8 cellular contexts compared by ENCODE assay signal in genomic region chr1:198158766-198159589, GRCh38. TPM values are rescaled to one million over a fixed set of nuclear protein-coding genes. Genes with fewer than 3 reads are reported as not detected.
DNase-seq lines count a peak whose midpoint lies in the region; ATAC-seq and TF ChIP-seq lines count a peak whose summit lies in the region.

No MANE protein-coding gene starts in this region.

- H3K4me3 ChIP-seq in NB4 (ENCODE audit: low read depth, low read length) (peak overlapping the region; percentile 96), suprapubic skin (peak overlapping the region; percentile 98)

- TF ChIP-seq POLR2A in NB4 (IDR thresholded peaks at IDR 0.05; ENCODE audit: extremely low read depth, insufficient read length) (peak; percentile 91), suprapubic skin (IDR thresholded peaks at IDR 0.05) (peak in 1 of 2 donors; percentile 59)

- no peak for TF ChIP-seq EP300 in suprapubic skin (IDR thresholded peaks at IDR 0.05)

- peak overlapping the region; percentile 100 for H3K27ac ChIP-seq in suprapubic skin

- peaks cover 7% of the 10 kb centered on the region for H3K36me3 Mint-ChIP-seq in activated naive CD4-positive, alpha-beta T cell treated with anti-CD3 and anti-CD28 coated beads for 36 hours (ENCODE audit: low read depth)

- no peaks in the 10 kb centered on the region for H3K27me3 Mint-ChIP-seq in activated naive CD4-positive, alpha-beta T cell treated with anti-CD3 and anti-CD28 coated beads for 36 hours (ENCODE audit: low read depth)

- no peaks in the 10 kb centered on the region for H3K36me3 ChIP-seq in suprapubic skin

- intact Hi-C loops in activated naive CD4-positive, alpha-beta T cell treated with anti-CD3 and anti-CD28 coated beads for 36 hours (cut with micrococcal nuclease), result loop anchor here (1.0 to 5.0 kb wide), 9 partner anchors 8 to 778 kb away; no protein-coding TSS in a partner anchor

- peak overlapping the region; percentile 98 for H3K27ac Mint-ChIP-seq in activated naive CD4-positive, alpha-beta T cell treated with anti-CD3 and anti-CD28 coated beads for 36 hours

- peak; percentile 64 for ATAC-seq in HG02588 (IDR thresholded peaks at IDR 0.05; ENCODE audit: unreplicated experiment)

- POLR2A ChIA-PET in GM10248 (lab: Yijun Ruan, JAX), result no interaction called here

- no peak for TF ChIP-seq CTCF in GM10248 (IDR thresholded peaks at IDR 0.05; ENCODE audit: control extremely low read depth, extremely low read depth, low read depth, missing control alignments)
- no peak for TF ChIP-seq CTCF in NB4 (IDR thresholded peaks at IDR 0.05; ENCODE audit: low read depth, low read length)
- no peak for TF ChIP-seq CTCF in suprapubic skin (IDR thresholded peaks at IDR 0.05)

- H3K27me3 ChIP-seq in suprapubic skin, result no peaks in the 10 kb centered on the region

- peak overlapping the region; percentile 100 for H3K4me3 Mint-ChIP-seq in activated naive CD4-positive, alpha-beta T cell treated with anti-CD3 and anti-CD28 coated beads for 36 hours

- CTCF ChIA-PET in GM10248 (lab: Yijun Ruan, JAX), result interaction anchor here (0.8 to 1.4 kb wide), 6 partner anchors 9 to 215 kb away, joined by 3 to 5 read pairs (median 4); no protein-coding TSS in a partner anchor
- CTCF ChIA-PET in activated naive CD4-positive, alpha-beta T cell treated with anti-CD3 and anti-CD28 coated beads for 36 hours (lab: Charles Lee), result interaction anchor here (0.6 to 1.4 kb wide), 8 partner anchors 9 to 132 kb away, joined by 3 to 9 read pairs (median 4); no protein-coding TSS in a partner anchor

- under 1% methylated on average over 37 of the region's 37 CpGs for WGBS in suprapubic skin

- H3K4me1 Mint-ChIP-seq in activated naive CD4-positive, alpha-beta T cell treated with anti-CD3 and anti-CD28 coated beads for 36 hours (ENCODE audit: low read depth), result peaks cover 42% of the 10 kb centered on the region

- H3K9me3 Mint-ChIP-seq in activated naive CD4-positive, alpha-beta T cell treated with anti-CD3 and anti-CD28 coated beads for 36 hours, result no peaks in the 10 kb centered on the region

- in situ Hi-C loops in SK-MEL-5 (cut with HindIII; ENCODE audit: low pct_unique_long_range_greater_than_20kb, low sequenced_read_pairs), result no loop called here

- H3K4me1 ChIP-seq in suprapubic skin, result peaks cover 51% of the 10 kb centered on the region

- H3K9me3 ChIP-seq in suprapubic skin, result no peaks in the 10 kb centered on the region

- DNase-seq in GM10248 (ENCODE audit: extremely low spot score) (peak; percentile 87), NB4 (ENCODE audit: low read depth) (peak; percentile 93), SK-MEL-5 (ENCODE audit: low read depth, low spot score) (peak; percentile 89), germinal center (ENCODE audit: low spot score) (peak; percentile 92), occipital lobe (lab: John Stamatoyannopoulos, UW) (peak; percentile 89), suprapubic skin (ENCODE audit: low spot score in 2 of 2) (peak; percentile 92 to 96)
- DNase-seq in activated naive CD4-positive, alpha-beta T cell treated with anti-CD3 and anti-CD28 coated beads for 36 hours, result peak; percentile 90

RNA-seq across cellular contexts. Expression of gene NEK7, which starts 2.2 kb away (rescaled TPM):
- 49.2 and 51.1 TPM in 2 replicates for total RNA-seq in SK-MEL-5 (2014; rRNA removed; shearing (Covaris generic))
- 25.3 and 28.8 TPM in 2 replicates for polyA plus RNA-seq in SK-MEL-5 (2015; cell fraction: cytosol; rRNA removed)
- polyA plus RNA-seq in SK-MEL-5 (2015; cell fraction: nucleus; rRNA removed), result 22.5 and 40.8 TPM in 2 replicates
- total RNA-seq in activated naive CD4-positive, alpha-beta T cell treated with anti-CD3 and anti-CD28 coated beads for 36 hours, result 10 to 100 TPM; 45.6 to 49.7 TPM
- total RNA-seq in occipital lobe (24.6 TPM), suprapubic skin (10 to 100 TPM; 45.7 to 75.7 (median 53.5) TPM)

Comparison
In these comparisons a context has a peak if more than half of its experiments do, and no peak if none do; other contexts are left out.
1. Peak in every context shown above with its lines: DNase-seq, ATAC-seq, H3K4me3 ChIP-seq and H3K27ac ChIP-seq.